Comparison of ENCODE assay signal across 10 cellular contexts in the genomic region with DNA sequence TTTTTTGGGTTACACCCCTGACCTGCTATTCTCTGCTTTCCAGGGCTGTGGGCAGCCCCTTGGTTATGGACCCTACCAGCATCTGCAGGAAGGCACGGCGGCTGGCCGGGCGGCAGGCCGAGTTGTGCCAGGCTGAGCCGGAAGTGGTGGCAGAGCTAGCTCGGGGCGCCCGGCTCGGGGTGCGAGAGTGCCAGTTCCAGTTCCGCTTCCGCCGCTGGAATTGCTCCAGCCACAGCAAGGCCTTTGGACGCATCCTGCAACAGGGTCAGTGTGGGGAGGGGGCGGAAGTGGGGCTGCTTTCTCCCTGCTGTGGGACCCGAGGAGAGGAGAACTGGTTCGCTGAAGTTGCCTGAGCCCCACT. TPM values are rescaled to one million over a fixed set of nuclear protein-coding genes. Genes with fewer than 3 reads are reported as not detected.
DNase-seq lines count a peak whose midpoint lies in the region; ATAC-seq and TF ChIP-seq lines count a peak whose summit lies in the region.
"Had no signal": no experiment of that assay in that cellular context is flagged by ENCODE, and none has a peak within 500 bp of the region (broad histone marks: within the 10 kb centered on the region; RNA-seq: fewer than 3 reads in every experiment).

No MANE protein-coding gene starts in this region.

- ATAC-seq in heart left ventricle (no peak), right cardiac atrium (no peak), upper lobe of left lung (ENCODE audit: low FRiP score in 2 of 2) (no peak), GM21723 (IDR thresholded peaks at IDR 0.05; ENCODE audit: unreplicated experiment) (no peak)

- no TSS peak for BruUV-seq in OCI-LY7 (replicated peaks; lab: Mats Ljungman, UMichigan)

- H3K27ac ChIP-seq in heart left ventricle (no peak overlapping the region), OCI-LY7 (ENCODE audit: low read depth, low read length, poor library complexity, severe bottlenecking) (no peak overlapping the region), right cardiac atrium (ENCODE audit: low read length) (no peak overlapping the region), upper lobe of left lung (no peak overlapping the region)

- H2AFZ ChIP-seq in OCI-LY7 (ENCODE audit: low read length), result no peak overlapping the region

- H3K4me2 ChIP-seq in OCI-LY7 (ENCODE audit: low read length), result peak overlapping the region; percentile 38

- TF ChIP-seq CTCF in heart left ventricle (IDR thresholded peaks at IDR 0.05) (no peak), OCI-LY7 (conservative IDR thresholded peaks at IDR 0.05; ENCODE audit: low read length) (no peak), upper lobe of left lung (IDR thresholded peaks at IDR 0.05) (no peak)

- H3K27me3 ChIP-seq in heart left ventricle, result peaks cover 29 to 91% (median 65%) of the 10 kb centered on the region in 9 donors
- no peaks in the 10 kb centered on the region for H3K27me3 ChIP-seq in right cardiac atrium (ENCODE audit: control insufficient read depth, insufficient read depth)
- H3K27me3 ChIP-seq in upper lobe of left lung, result peaks cover 0 to 39% (median 25%) of the 10 kb centered on the region in 4 donors

- POLR2A ChIA-PET in OCI-LY7 (lab: Charles Lee), result interaction anchor here (0.8 kb wide), 1 partner anchor 27 kb away, joined by 3 read pairs; no protein-coding TSS in a partner anchor

- TF ChIP-seq POLR2A in heart left ventricle (IDR thresholded peaks at IDR 0.05), result no peak
- no peak for TF ChIP-seq POLR2A in upper lobe of left lung (IDR thresholded peaks at IDR 0.05)

- H3K36me3 ChIP-seq in heart left ventricle (no peaks in the 10 kb centered on the region), OCI-LY7 (ENCODE audit: insufficient read depth, low read length) (no peaks in the 10 kb centered on the region), upper lobe of left lung (no peaks in the 10 kb centered on the region)

- H3K9me3 ChIP-seq in heart left ventricle, result no peaks in the 10 kb centered on the region
- no peaks in the 10 kb centered on the region for H3K9me3 ChIP-seq in OCI-LY7 (ENCODE audit: low read length)
- H3K9me3 ChIP-seq in right cardiac atrium (ENCODE audit: control insufficient read depth, low read length), result no peaks in the 10 kb centered on the region
- no peaks in the 10 kb centered on the region for H3K9me3 ChIP-seq in upper lobe of left lung

- DNase-seq in heart left ventricle, result peak in 3 of 5 donors; percentile 44 to 77 (median 57)
- no peak for DNase-seq in cardiac septum (ENCODE audit: low spot score)
- DNase-seq in OCI-LY7 (ENCODE audit: low spot score), result no peak
- DNase-seq in right cardiac atrium, result peak; percentile 43 to 83 (median 74)
- DNase-seq in upper lobe of left lung, result peak in 1 of 2 donors; percentile 86
- no peak for DNase-seq in NCI-H345 treated with DMSO at 0.1 percent for 48 hours (lab: John Stamatoyannopoulos, UW; ENCODE audit: unreplicated experiment)
- no peak for DNase-seq in central memory CD4-positive, alpha-beta T cell
- DNase-seq: NCI-H1436 treated with DMSO at 0.1 percent for 48 hours had no signal

- H3K9me2 ChIP-seq in OCI-LY7 (ENCODE audit: insufficient read depth, low read length), result no peaks in the 10 kb centered on the region

- no peak for TF ChIP-seq EP300 in upper lobe of left lung (IDR thresholded peaks at IDR 0.05)

- H3K4me3 ChIP-seq in heart left ventricle (peak overlapping the region in 7 of 12 donors; percentile 5 to 48 (median 31)), OCI-LY7 (ENCODE audit: low read depth, low read length, poor library complexity, severe bottlenecking) (no peak overlapping the region), right cardiac atrium (ENCODE audit: low read length) (no peak overlapping the region), upper lobe of left lung (peak overlapping the region in 3 of 4 donors; percentile 12 to 35 (median 12))

- CTCF ChIA-PET in OCI-LY7 (lab: Charles Lee; ENCODE audit: unreplicated experiment), result interaction anchor here (0.6 to 2.0 kb wide), 2 partner anchors 26 to 162 kb away, joined by 3 to 7 read pairs; no protein-coding TSS in a partner anchor

- H4K20me1 ChIP-seq in OCI-LY7 (ENCODE audit: insufficient read depth, low read length), result no peaks in the 10 kb centered on the region

- H3K4me1 ChIP-seq in heart left ventricle (peaks cover 0 to 21% (median 3%) of the 10 kb centered on the region in 12 donors), OCI-LY7 (ENCODE audit: insufficient read depth, low read length, poor library complexity, severe bottlenecking) (no peaks in the 10 kb centered on the region), right cardiac atrium (ENCODE audit: control insufficient read depth, insufficient read depth, low read length) (no peaks in the 10 kb centered on the region), upper lobe of left lung (peaks cover 13 to 23% (median 17%) of the 10 kb centered on the region in 4 donors)

- intact Hi-C loops in heart left ventricle (cut with DNase I), result loop anchor here in 4 of 10 donors (10.0 kb wide), 2 partner anchors 254 to 284 kb away; no protein-coding TSS in a partner anchor
- intact Hi-C loops in cardiac septum (cut with DNase I), result no loop called here
- intact Hi-C loops in OCI-LY7 (cut with micrococcal nuclease; ENCODE audit: unreplicated experiment), result no loop called here
- intact Hi-C loops in right cardiac atrium (cut with DNase I), result no loop called here

- 6 to 14% (median 7%) methylated on average over 2 to 18 of the region's 18 CpGs for WGBS in heart left ventricle, 4 donors
- WGBS in right cardiac atrium, result 11% methylated on average over 18 of the region's 18 CpGs
- WGBS in upper lobe of left lung, 2 donors, result 3 to 20% methylated on average over 1 to 15 of the region's 18 CpGs

- no peaks in the 10 kb centered on the region for H3K79me2 ChIP-seq in OCI-LY7 (ENCODE audit: insufficient read depth, low read depth, low read length)

RNA-seq across cellular contexts. Expression of gene WNT10A, which starts 9.7 kb away (rescaled TPM):
- 1 to 10 TPM in 1 of 9 donors, under 1 TPM in 1, not detected in 7; 0.16 to 1.3 TPM for total RNA-seq in heart left ventricle
- under 1 TPM in 1 of 2 donors, not detected in 1; 0.08 TPM for polyA plus RNA-seq in heart left ventricle
- not detected for total RNA-seq in cardiac septum
- total RNA-seq in OCI-LY7 (2014; rRNA removed; shearing (Covaris generic)), result 3.6 and 5.5 TPM in 2 replicates
- 6.4 and 11.4 TPM in 2 replicates for total RNA-seq in OCI-LY7 (2022)
- total RNA-seq in right cardiac atrium, result not detected
- not detected for polyA plus RNA-seq in right cardiac atrium
- total RNA-seq in upper lobe of left lung, result 1 to 10 TPM in 1 of 6 donors, under 1 TPM in 3, not detected in 2; 0.15 to 1.0 (median 0.55) TPM
- total RNA-seq: neural crest cell had no signal

RNA-seq across cellular contexts. Expression of gene WNT6, which starts 11.4 kb away (rescaled TPM):
- total RNA-seq in heart left ventricle (10 to 100 TPM in 1 of 9 donors, 1 to 10 TPM in 3, under 1 TPM in 5; 0.34 to 13.1 (median 1.00) TPM), cardiac septum (0.46 TPM), OCI-LY7 (2022) (0.74 and 1.8 TPM in 2 replicates), right cardiac atrium (1 to 10 TPM in 3 of 4 donors, under 1 TPM in 1; 0.86 to 2.1 (median 1.2) TPM), upper lobe of left lung (1 to 10 TPM in 1 of 6 donors, under 1 TPM in 2, not detected in 3; 0.31 to 4.2 (median 0.44) TPM)
- polyA plus RNA-seq in heart left ventricle (1 to 10 TPM in 1 of 2 donors, under 1 TPM in 1; 0.44 to 1.4 TPM), right cardiac atrium (1.7 TPM)
- not detected in 2 replicates for total RNA-seq in OCI-LY7 (2014; rRNA removed; shearing (Covaris generic))
- total RNA-seq: neural crest cell had no signal

RNA-seq across cellular contexts. Expression of gene PRKAG3, which starts 39.4 kb away (rescaled TPM):
- total RNA-seq in heart left ventricle (not detected), cardiac septum (0.13 TPM), OCI-LY7 (2022) (not detected in 2 replicates), right cardiac atrium (under 1 TPM in 2 of 4 donors, not detected in 2; 0.14 to 0.15 TPM), upper lobe of left lung (not detected)
- polyA plus RNA-seq in heart left ventricle (under 1 TPM in 1 of 2 donors, not detected in 1; 0.06 TPM), right cardiac atrium (0.07 TPM)
- total RNA-seq in OCI-LY7 (2014; rRNA removed; shearing (Covaris generic)), result not detected in 2 replicates
- total RNA-seq: neural crest cell had no signal

Comparison
In these comparisons a context has a peak if more than half of its experiments do, and no peak if none do; other contexts are left out.
1. DNase-seq: peak in heart left ventricle (3 of 5) and right cardiac atrium (3 of 3); none in cardiac septum (single experiment), OCI-LY7 (single experiment), NCI-H345 treated with DMSO at 0.1 percent for 48 hours (single experiment) and central memory CD4-positive, alpha-beta T cell (single experiment).
2. H3K4me3 ChIP-seq: peak in heart left ventricle (7 of 12) and upper lobe of left lung (3 of 4); none in OCI-LY7 (single experiment) and right cardiac atrium (single experiment).